9 cellular contexts compared by ENCODE assay signal in the genomic region with DNA sequence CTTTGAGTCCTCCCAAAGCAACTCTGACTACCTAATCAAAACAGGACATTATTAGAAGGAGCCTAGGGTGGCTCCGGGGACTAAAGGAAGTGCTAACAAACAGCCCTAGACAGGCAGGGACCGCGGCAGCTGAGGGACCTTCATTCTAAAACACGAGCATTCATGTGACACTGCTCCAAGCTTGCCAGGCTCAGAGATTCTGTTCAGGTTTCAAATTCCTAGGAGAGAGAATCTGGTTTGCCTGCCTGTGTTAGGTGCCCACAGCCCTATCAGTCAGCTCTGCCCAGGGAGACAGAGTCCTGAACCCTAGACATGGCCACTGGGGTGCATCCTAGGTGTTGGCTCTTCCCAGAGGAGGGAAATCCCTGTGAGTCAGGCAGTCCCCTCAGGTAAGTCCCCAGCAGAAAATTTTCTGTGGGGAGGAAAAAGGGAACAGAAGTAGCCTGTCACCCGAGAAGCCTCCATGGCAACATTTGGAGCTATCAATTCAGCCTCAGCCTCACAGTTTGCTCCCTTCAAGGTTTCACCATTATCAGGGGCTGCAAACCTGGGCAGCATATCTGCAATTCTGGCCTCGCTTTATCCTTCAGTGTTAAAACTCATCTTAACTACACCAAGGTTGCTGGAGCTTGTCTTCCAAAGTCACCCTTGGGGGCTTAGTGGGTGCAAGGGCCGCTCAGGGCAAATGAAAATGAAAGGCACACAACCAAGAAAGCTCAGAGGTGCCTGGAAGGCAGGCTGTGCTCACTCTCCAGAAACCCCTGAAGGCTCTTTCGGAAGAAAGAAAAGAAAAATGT. TPM values are rescaled to one million over a fixed set of nuclear protein-coding genes. Genes with fewer than 3 reads are reported as not detected.
DNase-seq lines count a peak whose midpoint lies in the region; ATAC-seq and TF ChIP-seq lines count a peak whose summit lies in the region.
"Had no signal": no experiment of that assay in that cellular context is flagged by ENCODE, and none has a peak within 500 bp of the region (broad histone marks: within the 10 kb centered on the region; RNA-seq: fewer than 3 reads in every experiment).

No MANE protein-coding gene starts in this region.

- H3K27ac ChIP-seq in suprapubic skin, result peak overlapping the region; percentile 5
- H3K27ac ChIP-seq: SJSA1 had no signal

- no peak for TF ChIP-seq CTCF in suprapubic skin (IDR thresholded peaks at IDR 0.05)

- DNase-seq in activated CD4-positive, alpha-beta T cell treated with anti-CD3 and anti-CD28 coated beads, Interleukin-2, amount 10 ng/mL, durations not matched to agents 7 days and 5 days, result no peak
- no peak for DNase-seq in activated CD4-positive, alpha-beta T cell treated with anti-CD3 and anti-CD28 coated beads for 4 hours
- DNase-seq in Right ventricle myocardium superior (peak; percentile 47), suprapubic skin (ENCODE audit: low spot score in 2 of 2) (no peak), NCI-H774 (lab: John Stamatoyannopoulos, UW) (no peak), DMS 273 treated with DMSO at 0.1 percent for 48 hours (lab: John Stamatoyannopoulos, UW) (no peak)
- DNase-seq in activated T-helper 2 cell treated with anti-CD3 and anti-CD28 coated beads, Interferon-gamma antibody, Interleukin-2, Interleukin-4, amounts not matched to agents 10 μg/mL and 5 μg/mL and 100 μg/mL, durations not matched to agents 14 hours and 24 hours and 36 hours (ENCODE audit: low spot score), result no peak

- no peaks in the 10 kb centered on the region for H3K27me3 ChIP-seq in suprapubic skin
- H3K27me3 ChIP-seq: SJSA1 had no signal

- no peaks in the 10 kb centered on the region for H3K9me3 Mint-ChIP-seq in activated CD4-positive, alpha-beta T cell treated with anti-CD3 and anti-CD28 coated beads, Interleukin-2, amount 10 ng/mL, durations not matched to agents 7 days and 5 days
- H3K9me3 Mint-ChIP-seq in activated T-helper 2 cell treated with anti-CD3 and anti-CD28 coated beads, Interferon-gamma antibody, Interleukin-2, Interleukin-4, amounts not matched to agents 10 μg/mL and 5 μg/mL and 100 μg/mL, durations not matched to agents 14 hours and 24 hours and 36 hours, result no peaks in the 10 kb centered on the region

- POLR2A ChIA-PET in activated CD4-positive, alpha-beta T cell treated with anti-CD3 and anti-CD28 coated beads, Interleukin-2, amount 10 ng/mL, durations not matched to agents 7 days and 5 days (lab: Charles Lee), result interaction anchor here (0.7 to 1.2 kb wide), 2 partner anchors 9 to 27 kb away, joined by 3 read pairs; no protein-coding TSS in a partner anchor

- TF ChIP-seq POLR2A in suprapubic skin (IDR thresholded peaks at IDR 0.05), result no peak

- ATAC-seq in HG03342 (IDR thresholded peaks at IDR 0.05; ENCODE audit: unreplicated experiment) (peak; percentile 66), Right ventricle myocardium superior (ENCODE audit: poor library complexity) (peak; percentile 49)

- no peak overlapping the region for H3K4me3 Mint-ChIP-seq in activated CD4-positive, alpha-beta T cell treated with anti-CD3 and anti-CD28 coated beads, Interleukin-2, amount 10 ng/mL, durations not matched to agents 7 days and 5 days
- H3K4me3 Mint-ChIP-seq in activated T-helper 2 cell treated with anti-CD3 and anti-CD28 coated beads, Interferon-gamma antibody, Interleukin-2, Interleukin-4, amounts not matched to agents 10 μg/mL and 5 μg/mL and 100 μg/mL, durations not matched to agents 14 hours and 24 hours and 36 hours (ENCODE audit: low read depth), result no peak overlapping the region

- no peaks in the 10 kb centered on the region for H3K27me3 Mint-ChIP-seq in activated CD4-positive, alpha-beta T cell treated with anti-CD3 and anti-CD28 coated beads, Interleukin-2, amount 10 ng/mL, durations not matched to agents 7 days and 5 days
- H3K27me3 Mint-ChIP-seq in activated T-helper 2 cell treated with anti-CD3 and anti-CD28 coated beads, Interferon-gamma antibody, Interleukin-2, Interleukin-4, amounts not matched to agents 10 μg/mL and 5 μg/mL and 100 μg/mL, durations not matched to agents 14 hours and 24 hours and 36 hours (ENCODE audit: low read depth), result no peaks in the 10 kb centered on the region

- H3K36me3 Mint-ChIP-seq in activated CD4-positive, alpha-beta T cell treated with anti-CD3 and anti-CD28 coated beads, Interleukin-2, amount 10 ng/mL, durations not matched to agents 7 days and 5 days (ENCODE audit: low read depth), result no peaks in the 10 kb centered on the region
- H3K36me3 Mint-ChIP-seq in activated T-helper 2 cell treated with anti-CD3 and anti-CD28 coated beads, Interferon-gamma antibody, Interleukin-2, Interleukin-4, amounts not matched to agents 10 μg/mL and 5 μg/mL and 100 μg/mL, durations not matched to agents 14 hours and 24 hours and 36 hours (ENCODE audit: low read depth), result no peaks in the 10 kb centered on the region

- CTCF ChIA-PET in activated CD4-positive, alpha-beta T cell treated with anti-CD3 and anti-CD28 coated beads, Interleukin-2, amount 10 ng/mL, durations not matched to agents 7 days and 5 days (lab: Charles Lee), result interaction anchor here (0.9 to 1.8 kb wide), 6 partner anchors 8 to 31 kb away, joined by 3 to 10 read pairs (median 5); no protein-coding TSS in a partner anchor

- H3K9me3 ChIP-seq in suprapubic skin, result no peaks in the 10 kb centered on the region
- H3K9me3 ChIP-seq: SJSA1 had no signal

- H3K4me3 ChIP-seq in suprapubic skin, result no peak overlapping the region
- H3K4me3 ChIP-seq: SJSA1 had no signal

- intact Hi-C loops in Right ventricle myocardium superior (cut with DNase I), result no loop called here
- intact Hi-C loops in activated T-helper 2 cell treated with anti-CD3 and anti-CD28 coated beads, Interferon-gamma antibody, Interleukin-2, Interleukin-4, amounts not matched to agents 10 μg/mL and 5 μg/mL and 100 μg/mL, durations not matched to agents 14 hours and 24 hours and 36 hours (cut with micrococcal nuclease), result no loop called here

- no peak for TF ChIP-seq EP300 in suprapubic skin (IDR thresholded peaks at IDR 0.05)

- H3K4me1 ChIP-seq in suprapubic skin, result no peaks in the 10 kb centered on the region

- no peaks in the 10 kb centered on the region for H3K36me3 ChIP-seq in suprapubic skin
- H3K36me3 ChIP-seq: SJSA1 had no signal

- 69% methylated on average over 8 of the region's 8 CpGs for WGBS in suprapubic skin

- H3K4me1 Mint-ChIP-seq in activated CD4-positive, alpha-beta T cell treated with anti-CD3 and anti-CD28 coated beads, Interleukin-2, amount 10 ng/mL, durations not matched to agents 7 days and 5 days, result peaks cover 45% of the 10 kb centered on the region
- peaks cover 23% of the 10 kb centered on the region for H3K4me1 Mint-ChIP-seq in activated T-helper 2 cell treated with anti-CD3 and anti-CD28 coated beads, Interferon-gamma antibody, Interleukin-2, Interleukin-4, amounts not matched to agents 10 μg/mL and 5 μg/mL and 100 μg/mL, durations not matched to agents 14 hours and 24 hours and 36 hours (ENCODE audit: low read depth)

- H3K27ac Mint-ChIP-seq in activated CD4-positive, alpha-beta T cell treated with anti-CD3 and anti-CD28 coated beads, Interleukin-2, amount 10 ng/mL, durations not matched to agents 7 days and 5 days, result peak overlapping the region; percentile 64
- H3K27ac Mint-ChIP-seq in activated T-helper 2 cell treated with anti-CD3 and anti-CD28 coated beads, Interferon-gamma antibody, Interleukin-2, Interleukin-4, amounts not matched to agents 10 μg/mL and 5 μg/mL and 100 μg/mL, durations not matched to agents 14 hours and 24 hours and 36 hours, result no peak overlapping the region

RNA-seq across cellular contexts. Expression of gene PCBP1, which starts 28.6 kb away (rescaled TPM):
- total RNA-seq in activated CD4-positive, alpha-beta T cell treated with anti-CD3 and anti-CD28 coated beads, Interleukin-2, amount 10 ng/mL, durations not matched to agents 7 days and 5 days, result 100 to 1,000 TPM; 527 to 544 TPM
- 201 TPM for total RNA-seq in Right ventricle myocardium superior
- 100 to 1,000 TPM; 189 to 236 (median 222) TPM for total RNA-seq in suprapubic skin
- 433 and 442 TPM in 2 replicates for total RNA-seq in activated T-helper 2 cell treated with anti-CD3 and anti-CD28 coated beads, Interferon-gamma antibody, Interleukin-2, Interleukin-4, amounts not matched to agents 10 μg/mL and 5 μg/mL and 100 μg/mL, durations not matched to agents 14 hours and 24 hours and 36 hours
